8 cellular contexts compared by ENCODE assay signal in genomic region chr3:189324538-189325138, GRCh38.
DNase-seq lines count a peak whose midpoint lies in the region; ATAC-seq and TF ChIP-seq lines count a peak whose summit lies in the region.

No MANE protein-coding gene starts in this region.

- H3K4me3 ChIP-seq in epithelial cell of esophagus (ENCODE audit: low read length) (no peak overlapping the region), sigmoid colon (no peak overlapping the region)

- no peak for TF ChIP-seq POLR2A in sigmoid colon (IDR thresholded peaks at IDR 0.05)

- TF ChIP-seq EP300 in sigmoid colon (IDR thresholded peaks at IDR 0.05) = no peak

- intact Hi-C loops in activated CD4-positive, alpha-beta T cell treated with anti-CD3 and anti-CD28 coated beads, Interleukin-2, amount 10 ng/mL, durations not matched to agents 24 days and 14 days (cut with micrococcal nuclease) = loop anchor here (1.0 to 10.0 kb wide), 14 partner anchors 10 to 1580 kb away; partner anchors contain the start of gene BCL6
- intact Hi-C loops in sigmoid colon (cut with DNase I) = no loop called here

- H3K4me3 Mint-ChIP-seq in activated CD4-positive, alpha-beta T cell treated with anti-CD3 and anti-CD28 coated beads, Interleukin-2, amount 10 ng/mL, durations not matched to agents 24 days and 14 days = peak overlapping the region; percentile 84

- TF ChIP-seq CTCF in 22Rv1 (IDR thresholded peaks at IDR 0.05) (no peak), epithelial cell of esophagus (IDR thresholded peaks at IDR 0.05; ENCODE audit: insufficient read depth, low read depth, low read length, missing control alignments) (no peak), sigmoid colon (IDR thresholded peaks at IDR 0.05) (no peak)

- H3K36me3 Mint-ChIP-seq in activated CD4-positive, alpha-beta T cell treated with anti-CD3 and anti-CD28 coated beads, Interleukin-2, amount 10 ng/mL, durations not matched to agents 24 days and 14 days (ENCODE audit: low read depth) = peaks cover 58% of the 10 kb centered on the region

- peaks cover 3% of the 10 kb centered on the region for H3K27me3 Mint-ChIP-seq in activated CD4-positive, alpha-beta T cell treated with anti-CD3 and anti-CD28 coated beads, Interleukin-2, amount 10 ng/mL, durations not matched to agents 24 days and 14 days

- peaks cover 38% of the 10 kb centered on the region for H3K9me3 Mint-ChIP-seq in activated CD4-positive, alpha-beta T cell treated with anti-CD3 and anti-CD28 coated beads, Interleukin-2, amount 10 ng/mL, durations not matched to agents 24 days and 14 days

- H3K4me1 ChIP-seq in sigmoid colon = no peaks in the 10 kb centered on the region

- no peaks in the 10 kb centered on the region for H3K27me3 ChIP-seq in sigmoid colon

- DNase-seq in NCI-H2171 (lab: John Stamatoyannopoulos, UW) = peak; percentile 51
- peak; percentile 96 for DNase-seq in activated CD4-positive, alpha-beta T cell treated with anti-CD3 and anti-CD28 coated beads, Interleukin-2, amount 10 ng/mL, durations not matched to agents 24 days and 14 days
- DNase-seq in epithelial cell of esophagus (ENCODE audit: low read depth) = peak; percentile 98
- peak; percentile 27 to 49 for DNase-seq in stimulated activated CD4-positive, alpha-beta T cell treated with anti-CD3 and anti-CD28 coated beads, Interleukin-15, amount 100 ng/mL, for 1 hour (ENCODE audit: low read depth in 1 of 2, low spot score in 1 of 2)
- DNase-seq in sigmoid colon = no peak

- ATAC-seq in GM18868 (IDR thresholded peaks at IDR 0.05; ENCODE audit: unreplicated experiment) (peak; percentile 100), HG03097 (IDR thresholded peaks at IDR 0.05; ENCODE audit: low FRiP score, unreplicated experiment) (peak; percentile 100)

- H3K36me3 ChIP-seq in sigmoid colon = no peaks in the 10 kb centered on the region

- peaks cover 58% of the 10 kb centered on the region for H3K4me1 Mint-ChIP-seq in activated CD4-positive, alpha-beta T cell treated with anti-CD3 and anti-CD28 coated beads, Interleukin-2, amount 10 ng/mL, durations not matched to agents 24 days and 14 days

- peak overlapping the region; percentile 59 for H3K27ac ChIP-seq in 22Rv1
- H3K27ac ChIP-seq in sigmoid colon = no peak overlapping the region

- H3K27ac Mint-ChIP-seq in activated CD4-positive, alpha-beta T cell treated with anti-CD3 and anti-CD28 coated beads, Interleukin-2, amount 10 ng/mL, durations not matched to agents 24 days and 14 days = peak overlapping the region; percentile 99

- 8 to 18% methylated on average over 5 of the region's 5 CpGs for WGBS in sigmoid colon, 2 donors

- H3K9me3 ChIP-seq in sigmoid colon = no peaks in the 10 kb centered on the region
